1 cellular context compared by ENCODE assay signal in the genomic region with DNA sequence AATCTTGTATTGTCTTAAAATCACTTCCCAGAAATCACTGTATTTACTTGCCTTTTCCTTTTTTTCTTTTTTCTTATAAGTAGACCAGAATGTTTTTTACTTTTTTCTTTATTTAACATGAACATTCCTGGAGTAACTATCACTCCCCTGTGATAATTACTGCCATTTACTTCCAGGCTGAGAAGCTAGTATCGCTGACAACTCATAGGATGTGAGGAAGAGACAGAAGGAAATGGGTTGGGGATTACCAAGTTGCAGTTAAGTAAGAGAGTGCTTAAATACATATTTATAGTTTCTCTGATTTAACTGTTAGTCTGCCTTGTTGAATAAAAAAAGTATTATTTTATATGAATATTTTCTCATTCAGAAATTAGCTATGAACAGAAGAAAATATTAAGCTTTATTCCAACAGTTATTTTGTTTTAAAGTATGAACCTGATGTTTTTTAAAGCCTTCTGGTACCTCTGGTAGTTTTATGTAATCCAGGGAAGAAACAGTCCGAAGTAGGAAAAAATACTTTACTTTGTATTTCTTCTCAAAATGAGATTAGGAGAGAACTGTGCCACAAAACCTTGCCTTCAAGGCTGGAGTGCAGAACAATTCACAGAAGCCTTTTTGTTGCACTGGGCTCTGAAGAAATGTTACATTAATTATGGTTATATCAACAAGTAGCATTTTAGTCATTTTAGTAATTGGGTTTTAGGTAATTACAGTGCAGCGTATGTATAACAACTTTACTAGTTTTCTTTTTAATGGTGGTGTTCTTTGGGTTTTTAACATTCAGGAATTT.
TF ChIP-seq lines count a peak whose summit lies in the region.

No MANE protein-coding gene starts in this region.

TF ChIP-seq in HepG2, 621 proteins besides CTCF, POLR2A, EP300 and RAD21 (continued from another document):
- TF ChIP-seq GZF1 (CRISPR knock-in tag; IDR thresholded peaks at IDR 0.05): no peak
- TF ChIP-seq, protein P1, sequence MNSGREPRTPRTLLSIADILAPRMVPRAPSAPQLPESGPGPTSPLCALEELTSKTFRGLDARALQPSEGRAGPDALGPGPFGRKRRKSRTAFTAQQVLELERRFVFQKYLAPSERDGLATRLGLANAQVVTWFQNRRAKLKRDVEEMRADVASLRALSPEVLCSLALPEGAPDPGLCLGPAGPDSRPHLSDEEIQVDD (CRISPR knock-in tag; IDR thresholded peaks at IDR 0.05; ENCODE audit: borderline replicate concordance): no peak
- TF ChIP-seq SYNCRIP (IDR thresholded peaks at IDR 0.05; ENCODE audit: insufficient read depth, low read depth, low read length): no peak
- no peak for TF ChIP-seq ZFP41 (CRISPR knock-in tag; IDR thresholded peaks at IDR 0.05; ENCODE audit: borderline replicate concordance)
- TF ChIP-seq ZNF644 (CRISPR knock-in tag; IDR thresholded peaks at IDR 0.05; ENCODE audit: low read depth): no peak
- no peak for TF ChIP-seq MBD4 (IDR thresholded peaks at IDR 0.05; ENCODE audit: borderline replicate concordance, low read length)
TF ChIP-seq in HepG2: peak in this region for 0.
